30 cellular contexts compared by ENCODE assay signal in genomic region chr4:54056360-54056759, GRCh38. TPM values are rescaled to one million over a fixed set of nuclear protein-coding genes. Genes with fewer than 3 reads are reported as not detected.
DNase-seq lines count a peak whose midpoint lies in the region; ATAC-seq and TF ChIP-seq lines count a peak whose summit lies in the region.
"Had no signal": no experiment of that assay in that cellular context is flagged by ENCODE, and none has a peak within 500 bp of the region (broad histone marks: within the 10 kb centered on the region; RNA-seq: fewer than 3 reads in every experiment).

No MANE protein-coding gene starts in this region.

- H3K4me2 ChIP-seq in Karpas-422 (ENCODE audit: low read depth, low read length, poor library complexity, severe bottlenecking) (peak overlapping the region; percentile 38), osteoblast (ENCODE audit: insufficient read depth, low read length) (no peak overlapping the region)
- H3K4me2 ChIP-seq: smooth muscle cell had no signal

- no peak for TF ChIP-seq CTCF in type B pancreatic cell (conservative IDR thresholded peaks at IDR 0.05)
- TF ChIP-seq CTCF in osteoblast (IDR thresholded peaks at IDR 0.05; ENCODE audit: extremely low read depth, low read depth, low read length) = no peak

- H3K9me2 ChIP-seq in Karpas-422 (replicated peaks; ENCODE audit: insufficient read depth, low read length) = no peaks in the 10 kb centered on the region

- H3K4me1 Mint-ChIP-seq in activated T-cell treated with anti-CD3 and anti-CD28 coated beads, Interleukin-2, amount 50 U/mL, for 72 hours (ENCODE audit: low read depth) = peaks cover 64% of the 10 kb centered on the region
- H3K4me1 Mint-ChIP-seq in activated naive CD8-positive, alpha-beta T cell treated with anti-CD3 and anti-CD28 coated beads for 36 hours = peaks cover 60% of the 10 kb centered on the region
- H3K4me1 Mint-ChIP-seq in stimulated activated effector memory CD8-positive, alpha-beta T cell treated with anti-CD3 and anti-CD28 coated beads, Interleukin-12 subunit alpha, Interleukin-12 subunit beta, amount 100 ng/mL, for 72 hours = peaks cover 66% of the 10 kb centered on the region
- peaks cover 14% of the 10 kb centered on the region for H3K4me1 Mint-ChIP-seq in type B pancreatic cell (ENCODE audit: unreplicated experiment)

- H3K9me3 ChIP-seq in Karpas-422 (ENCODE audit: low read length) (no peaks in the 10 kb centered on the region), osteoblast (ENCODE audit: low read depth, low read length) (no peaks in the 10 kb centered on the region)
- H3K9me3 ChIP-seq: gastroesophageal sphincter, left ventricle myocardium inferior, ovary, testis, vagina had no signal

- H2AFZ ChIP-seq in Karpas-422 (ENCODE audit: low read length) (no peak overlapping the region), osteoblast (ENCODE audit: low read length) (no peak overlapping the region)

- peak overlapping the region; percentile 67 to 84 for H3K4me3 Mint-ChIP-seq in activated T-cell treated with anti-CD3 and anti-CD28 coated beads, Interleukin-2, amount 50 U/mL, for 72 hours
- peak overlapping the region; percentile 56 for H3K4me3 Mint-ChIP-seq in activated naive CD8-positive, alpha-beta T cell treated with anti-CD3 and anti-CD28 coated beads for 36 hours
- H3K4me3 Mint-ChIP-seq in stimulated activated effector memory CD8-positive, alpha-beta T cell treated with anti-CD3 and anti-CD28 coated beads, Interleukin-12 subunit alpha, Interleukin-12 subunit beta, amount 100 ng/mL, for 72 hours = peak overlapping the region; percentile 65
- H3K4me3 Mint-ChIP-seq in type B pancreatic cell = no peak overlapping the region
- H3K4me3 Mint-ChIP-seq: nephron had no signal

- peaks cover 0 to 2% of the 10 kb centered on the region in 2 donors for H3K36me3 Mint-ChIP-seq in activated T-cell treated with anti-CD3 and anti-CD28 coated beads, Interleukin-2, amount 50 U/mL, for 72 hours (ENCODE audit: insufficient read depth in 2 of 2)
- peaks cover 32% of the 10 kb centered on the region for H3K36me3 Mint-ChIP-seq in activated naive CD8-positive, alpha-beta T cell treated with anti-CD3 and anti-CD28 coated beads for 36 hours
- peaks cover 34% of the 10 kb centered on the region for H3K36me3 Mint-ChIP-seq in stimulated activated effector memory CD8-positive, alpha-beta T cell treated with anti-CD3 and anti-CD28 coated beads, Interleukin-12 subunit alpha, Interleukin-12 subunit beta, amount 100 ng/mL, for 72 hours
- H3K36me3 Mint-ChIP-seq in type B pancreatic cell = no peaks in the 10 kb centered on the region

- H3K9me3 Mint-ChIP-seq in activated T-cell treated with anti-CD3 and anti-CD28 coated beads, Interleukin-2, amount 50 U/mL, for 72 hours = no peaks in the 10 kb centered on the region
- no peaks in the 10 kb centered on the region for H3K9me3 Mint-ChIP-seq in activated naive CD8-positive, alpha-beta T cell treated with anti-CD3 and anti-CD28 coated beads for 36 hours
- no peaks in the 10 kb centered on the region for H3K9me3 Mint-ChIP-seq in stimulated activated effector memory CD8-positive, alpha-beta T cell treated with anti-CD3 and anti-CD28 coated beads, Interleukin-12 subunit alpha, Interleukin-12 subunit beta, amount 100 ng/mL, for 72 hours
- no peaks in the 10 kb centered on the region for H3K9me3 Mint-ChIP-seq in type B pancreatic cell
- H3K9me3 Mint-ChIP-seq: nephron had no signal

- peak; percentile 76 to 82 for ATAC-seq in activated T-cell treated with anti-CD3 and anti-CD28 coated beads, Interleukin-2, amount 50 U/mL, for 72 hours (replicated peaks in 1 of 2)
- peak; percentile 40 for ATAC-seq in stimulated activated effector memory CD8-positive, alpha-beta T cell treated with anti-CD3 and anti-CD28 coated beads, Interleukin-12 subunit alpha, Interleukin-12 subunit beta, amount 100 ng/mL, for 72 hours
- ATAC-seq: gastroesophageal sphincter, K562, Panc1 had no signal

- no peaks in the 10 kb centered on the region for H3K27me3 Mint-ChIP-seq in activated T-cell treated with anti-CD3 and anti-CD28 coated beads, Interleukin-2, amount 50 U/mL, for 72 hours (ENCODE audit: low read depth)
- H3K27me3 Mint-ChIP-seq in activated naive CD8-positive, alpha-beta T cell treated with anti-CD3 and anti-CD28 coated beads for 36 hours = no peaks in the 10 kb centered on the region
- no peaks in the 10 kb centered on the region for H3K27me3 Mint-ChIP-seq in type B pancreatic cell

- H3K4me3 ChIP-seq in Karpas-422 (ENCODE audit: low read length) (no peak overlapping the region), osteoblast (ENCODE audit: insufficient read depth, low read length) (no peak overlapping the region)
- H3K4me3 ChIP-seq: cardiac muscle cell, gastroesophageal sphincter, K562, left ventricle myocardium inferior, ovary, smooth muscle cell, testis, vagina had no signal

- H3K9ac ChIP-seq in Karpas-422 (ENCODE audit: low read length) = 0 out of 2 replicates have a peak overlapping the region, but pooled peaks have one; percentile 3

- peaks cover 63% of the 10 kb centered on the region for H3K4me1 ChIP-seq in Karpas-422 (ENCODE audit: low read length)
- peaks cover 33% of the 10 kb centered on the region for H3K4me1 ChIP-seq in osteoblast (ENCODE audit: insufficient read depth, low read length)

- peak overlapping the region; percentile 90 for H3K27ac ChIP-seq in Karpas-422 (ENCODE audit: low read length)
- H3K27ac ChIP-seq in osteoblast (ENCODE audit: low read depth, low read length) = no peak overlapping the region
- H3K27ac ChIP-seq: cardiac muscle cell, gastroesophageal sphincter, left ventricle myocardium inferior, ovary, testis, vagina had no signal

- DNase-seq in activated T-cell treated with anti-CD3 and anti-CD28 coated beads, Interleukin-2, amount 50 U/mL, for 72 hours = no peak
- no peak for DNase-seq in activated T-cell treated with anti-CD3 and anti-CD28 coated beads, Interleukin-2, amount 50 U/mL, for 48 hours
- no peak for DNase-seq in Karpas-422
- DNase-seq in activated naive CD8-positive, alpha-beta T cell treated with anti-CD3 and anti-CD28 coated beads for 36 hours = no peak
- DNase-seq in stimulated activated effector memory CD8-positive, alpha-beta T cell treated with anti-CD3 and anti-CD28 coated beads, Interleukin-12 subunit alpha, Interleukin-12 subunit beta, amount 100 ng/mL, for 72 hours (ENCODE audit: low spot score in 2 of 2) = no peak
- no peak for DNase-seq in type B pancreatic cell (ENCODE audit: extremely low spot score, unreplicated experiment)
- no peak for DNase-seq in osteoblast (ENCODE audit: insufficient read length, low spot score, missing footprints)
- DNase-seq in central memory CD4-positive, alpha-beta T cell = no peak
- DNase-seq: activated CD4-positive, alpha-beta T cell treated with anti-CD3 and anti-CD28 coated beads for 4 hours; activated effector memory CD4-positive, alpha-beta T cell treated with anti-CD3 and anti-CD28 coated beads, Interleukin-2, amount 50 U/mL, for 16 hours; anterior cingulate cortex; dermis blood vessel endothelial cell; hippocampal formation; left ventricle myocardium inferior; MM.1S; NCI-H1417 treated with DMSO at 0.1 percent for 48 hours; ovary; SIG-M5; stimulated activated CD4-positive, alpha-beta T cell treated with anti-CD3 and anti-CD28 coated beads, Interleukin-2, amount 100 ng/mL, for 24 hours; testis had no signal

- H3K27me3 ChIP-seq in Karpas-422 (ENCODE audit: low read length) (no peaks in the 10 kb centered on the region), osteoblast (ENCODE audit: insufficient read depth, low read length) (no peaks in the 10 kb centered on the region)
- H3K27me3 ChIP-seq: cardiac muscle cell, gastroesophageal sphincter, ovary, testis, vagina had no signal

- peaks cover 37% of the 10 kb centered on the region for H4K20me1 ChIP-seq in Karpas-422 (ENCODE audit: insufficient read depth, low read depth, low read length)
- H4K20me1 ChIP-seq in osteoblast (ENCODE audit: insufficient read depth, low read length) = peaks cover 71% of the 10 kb centered on the region

- no peak overlapping the region for H3K27ac Mint-ChIP-seq in activated T-cell treated with anti-CD3 and anti-CD28 coated beads, Interleukin-2, amount 50 U/mL, for 72 hours
- H3K27ac Mint-ChIP-seq in activated naive CD8-positive, alpha-beta T cell treated with anti-CD3 and anti-CD28 coated beads for 36 hours = peak overlapping the region; percentile 80
- H3K27ac Mint-ChIP-seq in stimulated activated effector memory CD8-positive, alpha-beta T cell treated with anti-CD3 and anti-CD28 coated beads, Interleukin-12 subunit alpha, Interleukin-12 subunit beta, amount 100 ng/mL, for 72 hours = no peak overlapping the region
- no peak overlapping the region for H3K27ac Mint-ChIP-seq in type B pancreatic cell
- H3K27ac Mint-ChIP-seq: nephron had no signal

- H3K36me3 ChIP-seq in Karpas-422 (ENCODE audit: insufficient read depth, low read length) = peaks cover 46% of the 10 kb centered on the region
- no peaks in the 10 kb centered on the region for H3K36me3 ChIP-seq in osteoblast (ENCODE audit: insufficient read depth, low read length)
- H3K36me3 ChIP-seq: cardiac muscle cell, gastroesophageal sphincter, left ventricle myocardium inferior, ovary, vagina had no signal

- H3K79me2 ChIP-seq in Karpas-422 (ENCODE audit: low read length) (peaks cover 100% of the 10 kb centered on the region), osteoblast (ENCODE audit: insufficient read depth, low read length) (peaks cover 100% of the 10 kb centered on the region)

RNA-seq across cellular contexts. Expression of gene CHIC2, which starts 8.0 kb away (rescaled TPM):
- 10 to 100 TPM; 22.9 to 31.1 TPM for total RNA-seq in activated T-cell treated with anti-CD3 and anti-CD28 coated beads, Interleukin-2, amount 50 U/mL, for 72 hours
- total RNA-seq in Karpas-422 (2014; rRNA removed; shearing (Covaris generic); ENCODE audit: low replicate concordance) = 103 and 116 TPM in 2 replicates
- total RNA-seq in activated naive CD8-positive, alpha-beta T cell treated with anti-CD3 and anti-CD28 coated beads for 36 hours = 10 to 100 TPM; 21.2 to 22.5 TPM
- total RNA-seq in type B pancreatic cell (ENCODE audit: low replicate concordance) = 16.5 and 22.2 TPM in 2 replicates
- 66.6 and 73.1 TPM in 2 replicates for total RNA-seq in osteoblast

RNA-seq across cellular contexts. Expression of gene GSX2, which starts 43.6 kb away (rescaled TPM):
- total RNA-seq in activated T-cell treated with anti-CD3 and anti-CD28 coated beads, Interleukin-2, amount 50 U/mL, for 72 hours = not detected
- total RNA-seq in Karpas-422 (2014; rRNA removed; shearing (Covaris generic); ENCODE audit: low replicate concordance) = 9.5 and 23.9 TPM in 2 replicates
- not detected for total RNA-seq in activated naive CD8-positive, alpha-beta T cell treated with anti-CD3 and anti-CD28 coated beads for 36 hours
- total RNA-seq in type B pancreatic cell (ENCODE audit: low replicate concordance) (5.6 TPM in 1 of 2 replicates, not detected in the other), osteoblast (not detected in 2 replicates)
- total RNA-seq: A673; cardiac muscle cell; dermis blood vessel endothelial cell; gastroesophageal sphincter; K562; left ventricle myocardium inferior; NCI-H460; ovary; smooth muscle cell; T-helper 1 cell treated with Interleukin-12 subunit alpha and Interleukin-12 subunit beta and Interleukin-4 antibody, amounts not matched to agents 30 ng/mL and 1 ng/mL, for 36 hours; vagina had no signal
